In the genomic region with DNA sequence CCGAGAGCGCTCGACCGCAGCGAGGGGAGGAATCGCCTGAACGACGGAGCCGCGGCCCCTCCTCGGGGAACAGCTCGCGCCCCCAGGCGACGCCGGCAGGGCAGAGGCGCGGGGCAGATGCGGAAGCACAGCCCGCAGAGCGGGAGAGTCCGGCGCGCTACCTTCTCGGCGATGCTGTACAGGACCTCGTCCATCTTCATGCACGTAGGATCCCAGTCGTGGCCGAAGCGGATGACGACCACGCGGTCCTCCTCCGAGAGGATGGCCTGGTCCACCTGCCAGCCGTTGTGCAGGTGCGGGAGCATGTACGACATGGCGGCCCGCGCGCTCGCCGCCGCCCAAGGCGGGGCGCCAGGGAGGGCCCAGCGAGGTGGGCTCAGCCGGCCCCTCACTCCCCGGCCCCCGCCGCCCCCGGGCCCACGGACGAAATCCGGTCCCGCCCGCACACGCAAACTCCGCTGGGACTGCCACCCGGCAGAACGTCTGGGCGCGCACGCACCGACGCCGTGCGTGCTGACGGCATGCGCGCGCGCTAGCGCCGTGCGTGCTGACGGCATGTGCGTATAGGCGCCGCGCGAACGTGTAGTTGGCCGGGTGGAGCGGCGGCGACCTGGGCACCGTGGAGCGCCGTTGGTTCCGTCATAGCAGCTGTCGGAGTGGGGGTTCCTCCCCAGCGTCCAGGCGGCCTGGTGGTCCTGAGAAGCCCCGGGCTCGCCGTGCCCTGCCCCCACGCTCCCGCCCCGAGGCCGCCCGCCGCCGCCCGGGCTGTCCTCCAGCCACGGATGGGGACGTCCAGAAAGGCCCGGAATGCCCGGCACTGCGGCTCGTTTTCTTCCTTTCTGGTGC, we compare ENCODE assay signal across 8 cellular contexts. TPM values are rescaled to one million over a fixed set of nuclear protein-coding genes. Genes with fewer than 3 reads are reported as not detected.
DNase-seq lines count a peak whose midpoint lies in the region; ATAC-seq and TF ChIP-seq lines count a peak whose summit lies in the region.

A gene with protein sequence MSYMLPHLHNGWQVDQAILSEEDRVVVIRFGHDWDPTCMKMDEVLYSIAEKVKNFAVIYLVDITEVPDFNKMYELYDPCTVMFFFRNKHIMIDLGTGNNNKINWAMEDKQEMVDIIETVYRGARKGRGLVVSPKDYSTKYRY (minus strand): TSS at position 485 of the 846 bp plus-strand sequence. CDS start 171 bp downstream, at position 314.

- H3K4me3 ChIP-seq in HUES64 (ENCODE audit: low read length) (peak within 1 kb of the TSS; percentile 100), PC-9 (peak within 1 kb of the TSS; percentile 88), muscle layer of colon (ENCODE audit: low read depth in 1 of 2, low read length in 2 of 2) (peak within 1 kb of the TSS; percentile 59 to 86)

- WGBS in HUES64: under 1% methylated on average over 112 of the region's 112 CpGs

- no peak; the same call in 1 of the 2 replicates for TF ChIP-seq CTCF in PC-9 (conservative IDR thresholded peaks at IDR 0.05)

- CTCF ChIA-PET in PC-9 (lab: Charles Lee): no interaction called here

- peaks cover 35% of the 10 kb centered on the region for H3K36me3 ChIP-seq in HUES64 (ENCODE audit: insufficient read depth, low read length)
- H3K36me3 ChIP-seq in PC-9 (ENCODE audit: low read depth): peaks cover 21% of the 10 kb centered on the region; the same call in 1 of the 2 replicates
- peaks cover 4% of the 10 kb centered on the region for H3K36me3 ChIP-seq in muscle layer of colon (ENCODE audit: insufficient read depth, low read length)

- peaks cover 22% of the 10 kb centered on the region for H3F3A ChIP-seq in PC-9 (ENCODE audit: insufficient read depth, low read depth)

- peak within 1 kb of the TSS; percentile 88 for H2AFZ ChIP-seq in PC-9

- peak; percentile 93 for TF ChIP-seq POLR2A in erythroblast (IDR thresholded peaks at IDR 0.05; ENCODE audit: low read length)

- H3K9ac ChIP-seq in HUES64 (ENCODE audit: low read depth, low read length): peak within 1 kb of the TSS; percentile 95
- peak within 1 kb of the TSS; percentile 94 for H3K9ac ChIP-seq in muscle layer of colon (ENCODE audit: low read length)

- POLR2A ChIA-PET in PC-9 (lab: Charles Lee; ENCODE audit: unreplicated experiment): interaction anchor here (0.7 to 1.1 kb wide), 2 partner anchors 26 to 85 kb away, joined by 4 to 14 read pairs; no protein-coding TSS in a partner anchor

- H3K9me2 ChIP-seq in PC-9 (ENCODE audit: insufficient read depth): no peaks in the 10 kb centered on the region

- H3K4me1 ChIP-seq in HUES64 (ENCODE audit: insufficient read depth, low read length): peaks cover 15% of the 10 kb centered on the region; the same call in 1 of the 2 replicates
- peaks cover 26% of the 10 kb centered on the region for H3K4me1 ChIP-seq in PC-9 (replicated peaks; ENCODE audit: insufficient read depth)
- H3K4me1 ChIP-seq in muscle layer of colon (ENCODE audit: insufficient read depth, low read length): peaks cover 17% of the 10 kb centered on the region

- intact Hi-C loops in PC-9 (cut with micrococcal nuclease; ENCODE audit: unreplicated experiment): loop anchor here (2.0 kb wide), 1 partner anchor 46 kb away; a partner anchor contains a TSS

- H3K4me2 ChIP-seq in PC-9: peak within 1 kb of the TSS; percentile 98

- H3K27ac ChIP-seq in HUES64 (ENCODE audit: low read depth, low read length) (peak within 1 kb of the TSS; percentile 84), PC-9 (peak within 1 kb of the TSS; percentile 82), muscle layer of colon (ENCODE audit: low read depth, low read length) (peak within 1 kb of the TSS; percentile 98)

- H3K79me2 ChIP-seq in PC-9 (ENCODE audit: low read depth): peaks cover 55% of the 10 kb centered on the region

- H3K9me3 ChIP-seq in HUES64 (ENCODE audit: insufficient read depth, low read depth, low read length): no peaks in the 10 kb centered on the region
- no peaks in the 10 kb centered on the region for H3K9me3 ChIP-seq in PC-9 (ENCODE audit: insufficient read depth, low read depth)
- H3K9me3 ChIP-seq in muscle layer of colon (ENCODE audit: low read length): no peaks in the 10 kb centered on the region

- H4K20me1 ChIP-seq in PC-9 (ENCODE audit: insufficient read depth): peaks cover 45% of the 10 kb centered on the region

- BruUV-seq in PC-9 (replicated peaks; lab: Mats Ljungman, UMichigan): no TSS peak

- H3K27me3 ChIP-seq in HUES64 (ENCODE audit: insufficient read depth, low read length) (no peaks in the 10 kb centered on the region), PC-9 (ENCODE audit: insufficient read depth, low read depth) (no peaks in the 10 kb centered on the region), muscle layer of colon (ENCODE audit: control insufficient read depth in 1 of 2, insufficient read depth in 2 of 2, low read length in 2 of 2) (no peaks in the 10 kb centered on the region)

- peak; percentile 64 for DNase-seq in DMS153 (lab: John Stamatoyannopoulos, UW)
- DNase-seq in PC-9: peak; percentile 66 to 70
- DNase-seq in activated T-cell treated with anti-CD3 and anti-CD28 coated beads, Interleukin-2, amount 50 U/mL, for 1 hour: peak; percentile 89
- DNase-seq in erythroblast (lab: John Stamatoyannopoulos, UW): peak; percentile 95
- DNase-seq in stimulated activated CD8-positive, alpha-beta memory T cell treated with anti-CD3 and anti-CD28 coated beads, Interleukin-7, amount 100 ng/mL, for 24 hours (ENCODE audit: low read depth): peak; percentile 69

- peak; percentile 93 for ATAC-seq in GM21447 (IDR thresholded peaks at IDR 0.05; ENCODE audit: unreplicated experiment)

RNA-seq across cellular contexts. Expression of the gene that starts here (rescaled TPM):
- polyA plus RNA-seq in HUES64 (2013, experiment 1 of 2): 175 TPM
- polyA plus RNA-seq in HUES64 (2013, experiment 2 of 2): 158 TPM
- 106 and 120 TPM in 2 replicates for total RNA-seq in PC-9 (2021)

Comparison
In these comparisons a context has a peak if more than half of its experiments do, and no peak if none do; other contexts are left out.
1. Peak in every context shown above with its lines: DNase-seq, ATAC-seq, H3K4me3 ChIP-seq and H3K27ac ChIP-seq.